1 cellular context compared by ENCODE assay signal in genomic region chr10:59037018-59037389, GRCh38.
TF ChIP-seq lines count a peak whose summit lies in the region.

No MANE protein-coding gene starts in this region.

TF ChIP-seq in HepG2, 621 proteins besides CTCF, POLR2A, EP300 and RAD21 (continued from another document):
- TF ChIP-seq ZBTB33 (CRISPR knock-in tag; IDR thresholded peaks at IDR 0.05) = no peak
- no peak for TF ChIP-seq ZNF253 (CRISPR knock-in tag; IDR thresholded peaks at IDR 0.05; ENCODE audit: borderline replicate concordance)
- 0 out of 2 replicates have a peak, but pooled peaks have one; percentile 32 for TF ChIP-seq POLR2G (IDR thresholded peaks at IDR 0.05; ENCODE audit: low read depth, low read length)
- no peak for TF ChIP-seq ZFY (CRISPR knock-in tag; IDR thresholded peaks at IDR 0.05)
- TF ChIP-seq CREB1 (IDR thresholded peaks at IDR 0.05) = no peak
- peak; percentile 48; the same call in 1 of the 2 replicates for TF ChIP-seq CREB1 (CRISPR knock-in tag; IDR thresholded peaks at IDR 0.05)
- TF ChIP-seq ZNF710 (CRISPR knock-in tag; IDR thresholded peaks at IDR 0.05; ENCODE audit: borderline replicate concordance) = no peak
- TF ChIP-seq, protein P1, sequence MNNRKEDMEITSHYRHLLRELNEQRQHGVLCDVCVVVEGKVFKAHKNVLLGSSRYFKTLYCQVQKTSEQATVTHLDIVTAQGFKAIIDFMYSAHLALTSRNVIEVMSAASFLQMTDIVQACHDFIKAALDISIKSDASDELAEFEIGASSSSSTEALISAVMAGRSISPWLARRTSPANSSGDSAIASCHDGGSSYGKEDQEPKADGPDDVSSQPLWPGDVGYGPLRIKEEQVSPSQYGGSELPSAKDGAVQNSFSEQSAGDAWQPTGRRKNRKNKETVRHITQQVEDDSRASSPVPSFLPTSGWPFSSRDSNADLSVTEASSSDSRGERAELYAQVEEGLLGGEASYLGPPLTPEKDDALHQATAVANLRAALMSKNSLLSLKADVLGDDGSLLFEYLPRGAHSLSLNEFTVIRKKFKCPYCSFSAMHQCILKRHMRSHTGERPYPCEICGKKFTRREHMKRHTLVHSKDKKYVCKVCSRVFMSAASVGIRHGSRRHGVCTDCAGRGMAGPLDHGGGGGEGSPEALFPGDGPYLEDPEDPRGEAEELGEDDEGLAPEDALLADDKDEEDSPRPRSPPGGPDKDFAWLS (CRISPR knock-in tag; IDR thresholded peaks at IDR 0.05; ENCODE audit: borderline replicate concordance) = no peak
- TF ChIP-seq, protein P2, sequence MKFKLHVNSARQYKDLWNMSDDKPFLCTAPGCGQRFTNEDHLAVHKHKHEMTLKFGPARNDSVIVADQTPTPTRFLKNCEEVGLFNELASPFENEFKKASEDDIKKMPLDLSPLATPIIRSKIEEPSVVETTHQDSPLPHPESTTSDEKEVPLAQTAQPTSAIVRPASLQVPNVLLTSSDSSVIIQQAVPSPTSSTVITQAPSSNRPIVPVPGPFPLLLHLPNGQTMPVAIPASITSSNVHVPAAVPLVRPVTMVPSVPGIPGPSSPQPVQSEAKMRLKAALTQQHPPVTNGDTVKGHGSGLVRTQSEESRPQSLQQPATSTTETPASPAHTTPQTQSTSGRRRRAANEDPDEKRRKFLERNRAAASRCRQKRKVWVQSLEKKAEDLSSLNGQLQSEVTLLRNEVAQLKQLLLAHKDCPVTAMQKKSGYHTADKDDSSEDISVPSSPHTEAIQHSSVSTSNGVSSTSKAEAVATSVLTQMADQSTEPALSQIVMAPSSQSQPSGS (CRISPR knock-in tag; IDR thresholded peaks at IDR 0.05) = 0 out of 2 replicates have a peak, but pooled peaks have one; percentile 8
- no peak for TF ChIP-seq TBX2 (CRISPR knock-in tag; IDR thresholded peaks at IDR 0.05; ENCODE audit: borderline replicate concordance)
- no peak for TF ChIP-seq SMAD3 (CRISPR knock-in tag; IDR thresholded peaks at IDR 0.05)
- no peak for TF ChIP-seq ETV5 (CRISPR knock-in tag; IDR thresholded peaks at IDR 0.05; ENCODE audit: borderline replicate concordance)
- TF ChIP-seq ZBTB38 (CRISPR knock-in tag; IDR thresholded peaks at IDR 0.05) = no peak
- TF ChIP-seq GATA4 (IDR thresholded peaks at IDR 0.05; ENCODE audit: borderline replicate concordance, low read depth) = no peak
- no peak for TF ChIP-seq HES4 (CRISPR knock-in tag; IDR thresholded peaks at IDR 0.05; ENCODE audit: borderline replicate concordance)
- peak; percentile 19; the same call in 1 of the 2 replicates for TF ChIP-seq NFIC (IDR thresholded peaks at IDR 0.05; ENCODE audit: low read length)
- TF ChIP-seq PCBP1 (IDR thresholded peaks at IDR 0.05; ENCODE audit: borderline replicate concordance, low read depth, low read length) = no peak
- TF ChIP-seq KDM4B (CRISPR knock-in tag; IDR thresholded peaks at IDR 0.05) = no peak
- 0 out of 2 replicates have a peak, but pooled peaks have one; percentile 6 for TF ChIP-seq GMEB1 (CRISPR knock-in tag; IDR thresholded peaks at IDR 0.05; ENCODE audit: borderline replicate concordance)
- 0 out of 2 replicates have a peak, but pooled peaks have one; percentile 51 for TF ChIP-seq MBD4 (IDR thresholded peaks at IDR 0.05; ENCODE audit: borderline replicate concordance, low read length)
- no peak for TF ChIP-seq STAG1 (CRISPR knock-in tag; IDR thresholded peaks at IDR 0.05)
- TF ChIP-seq, protein P3, sequence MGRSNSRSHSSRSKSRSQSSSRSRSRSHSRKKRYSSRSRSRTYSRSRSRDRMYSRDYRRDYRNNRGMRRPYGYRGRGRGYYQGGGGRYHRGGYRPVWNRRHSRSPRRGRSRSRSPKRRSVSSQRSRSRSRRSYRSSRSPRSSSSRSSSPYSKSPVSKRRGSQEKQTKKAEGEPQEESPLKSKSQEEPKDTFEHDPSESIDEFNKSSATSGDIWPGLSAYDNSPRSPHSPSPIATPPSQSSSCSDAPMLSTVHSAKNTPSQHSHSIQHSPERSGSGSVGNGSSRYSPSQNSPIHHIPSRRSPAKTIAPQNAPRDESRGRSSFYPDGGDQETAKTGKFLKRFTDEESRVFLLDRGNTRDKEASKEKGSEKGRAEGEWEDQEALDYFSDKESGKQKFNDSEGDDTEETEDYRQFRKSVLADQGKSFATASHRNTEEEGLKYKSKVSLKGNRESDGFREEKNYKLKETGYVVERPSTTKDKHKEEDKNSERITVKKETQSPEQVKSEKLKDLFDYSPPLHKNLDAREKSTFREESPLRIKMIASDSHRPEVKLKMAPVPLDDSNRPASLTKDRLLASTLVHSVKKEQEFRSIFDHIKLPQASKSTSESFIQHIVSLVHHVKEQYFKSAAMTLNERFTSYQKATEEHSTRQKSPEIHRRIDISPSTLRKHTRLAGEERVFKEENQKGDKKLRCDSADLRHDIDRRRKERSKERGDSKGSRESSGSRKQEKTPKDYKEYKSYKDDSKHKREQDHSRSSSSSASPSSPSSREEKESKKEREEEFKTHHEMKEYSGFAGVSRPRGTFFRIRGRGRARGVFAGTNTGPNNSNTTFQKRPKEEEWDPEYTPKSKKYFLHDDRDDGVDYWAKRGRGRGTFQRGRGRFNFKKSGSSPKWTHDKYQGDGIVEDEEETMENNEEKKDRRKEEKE (IDR thresholded peaks at IDR 0.05) = no peak
- TF ChIP-seq, protein P4, sequence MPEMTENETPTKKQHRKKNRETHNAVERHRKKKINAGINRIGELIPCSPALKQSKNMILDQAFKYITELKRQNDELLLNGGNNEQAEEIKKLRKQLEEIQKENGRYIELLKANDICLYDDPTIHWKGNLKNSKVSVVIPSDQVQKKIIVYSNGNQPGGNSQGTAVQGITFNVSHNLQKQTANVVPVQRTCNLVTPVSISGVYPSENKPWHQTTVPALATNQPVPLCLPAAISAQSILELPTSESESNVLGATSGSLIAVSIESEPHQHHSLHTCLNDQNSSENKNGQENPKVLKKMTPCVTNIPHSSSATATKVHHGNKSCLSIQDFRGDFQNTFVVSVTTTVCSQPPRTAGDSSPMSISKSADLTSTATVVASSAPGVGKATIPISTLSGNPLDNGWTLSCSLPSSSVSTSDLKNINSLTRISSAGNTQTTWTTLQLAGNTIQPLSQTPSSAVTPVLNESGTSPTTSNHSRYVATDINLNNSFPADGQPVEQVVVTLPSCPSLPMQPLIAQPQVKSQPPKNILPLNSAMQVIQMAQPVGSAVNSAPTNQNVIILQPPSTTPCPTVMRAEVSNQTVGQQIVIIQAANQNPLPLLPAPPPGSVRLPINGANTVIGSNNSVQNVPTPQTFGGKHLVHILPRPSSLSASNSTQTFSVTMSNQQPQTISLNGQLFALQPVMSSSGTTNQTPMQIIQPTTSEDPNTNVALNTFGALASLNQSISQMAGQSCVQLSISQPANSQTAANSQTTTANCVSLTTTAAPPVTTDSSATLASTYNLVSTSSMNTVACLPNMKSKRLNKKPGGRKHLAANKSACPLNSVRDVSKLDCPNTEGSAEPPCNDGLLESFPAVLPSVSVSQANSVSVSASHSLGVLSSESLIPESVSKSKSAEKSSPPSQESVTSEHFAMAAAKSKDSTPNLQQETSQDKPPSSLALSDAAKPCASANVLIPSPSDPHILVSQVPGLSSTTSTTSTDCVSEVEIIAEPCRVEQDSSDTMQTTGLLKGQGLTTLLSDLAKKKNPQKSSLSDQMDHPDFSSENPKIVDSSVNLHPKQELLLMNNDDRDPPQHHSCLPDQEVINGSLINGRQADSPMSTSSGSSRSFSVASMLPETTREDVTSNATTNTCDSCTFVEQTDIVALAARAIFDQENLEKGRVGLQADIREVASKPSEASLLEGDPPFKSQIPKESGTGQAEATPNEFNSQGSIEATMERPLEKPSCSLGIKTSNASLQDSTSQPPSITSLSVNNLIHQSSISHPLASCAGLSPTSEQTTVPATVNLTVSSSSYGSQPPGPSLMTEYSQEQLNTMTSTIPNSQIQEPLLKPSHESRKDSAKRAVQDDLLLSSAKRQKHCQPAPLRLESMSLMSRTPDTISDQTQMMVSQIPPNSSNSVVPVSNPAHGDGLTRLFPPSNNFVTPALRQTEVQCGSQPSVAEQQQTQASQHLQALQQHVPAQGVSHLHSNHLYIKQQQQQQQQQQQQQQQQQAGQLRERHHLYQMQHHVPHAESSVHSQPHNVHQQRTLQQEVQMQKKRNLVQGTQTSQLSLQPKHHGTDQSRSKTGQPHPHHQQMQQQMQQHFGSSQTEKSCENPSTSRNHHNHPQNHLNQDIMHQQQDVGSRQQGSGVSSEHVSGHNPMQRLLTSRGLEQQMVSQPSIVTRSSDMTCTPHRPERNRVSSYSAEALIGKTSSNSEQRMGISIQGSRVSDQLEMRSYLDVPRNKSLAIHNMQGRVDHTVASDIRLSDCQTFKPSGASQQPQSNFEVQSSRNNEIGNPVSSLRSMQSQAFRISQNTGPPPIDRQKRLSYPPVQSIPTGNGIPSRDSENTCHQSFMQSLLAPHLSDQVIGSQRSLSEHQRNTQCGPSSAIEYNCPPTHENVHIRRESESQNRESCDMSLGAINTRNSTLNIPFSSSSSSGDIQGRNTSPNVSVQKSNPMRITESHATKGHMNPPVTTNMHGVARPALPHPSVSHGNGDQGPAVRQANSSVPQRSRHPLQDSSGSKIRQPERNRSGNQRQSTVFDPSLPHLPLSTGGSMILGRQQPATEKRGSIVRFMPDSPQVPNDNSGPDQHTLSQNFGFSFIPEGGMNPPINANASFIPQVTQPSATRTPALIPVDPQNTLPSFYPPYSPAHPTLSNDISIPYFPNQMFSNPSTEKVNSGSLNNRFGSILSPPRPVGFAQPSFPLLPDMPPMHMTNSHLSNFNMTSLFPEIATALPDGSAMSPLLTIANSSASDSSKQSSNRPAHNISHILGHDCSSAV (CRISPR knock-in tag; IDR thresholded peaks at IDR 0.05; ENCODE audit: borderline replicate concordance) = no peak
